1 cellular context compared by ENCODE assay signal in the genomic region with DNA sequence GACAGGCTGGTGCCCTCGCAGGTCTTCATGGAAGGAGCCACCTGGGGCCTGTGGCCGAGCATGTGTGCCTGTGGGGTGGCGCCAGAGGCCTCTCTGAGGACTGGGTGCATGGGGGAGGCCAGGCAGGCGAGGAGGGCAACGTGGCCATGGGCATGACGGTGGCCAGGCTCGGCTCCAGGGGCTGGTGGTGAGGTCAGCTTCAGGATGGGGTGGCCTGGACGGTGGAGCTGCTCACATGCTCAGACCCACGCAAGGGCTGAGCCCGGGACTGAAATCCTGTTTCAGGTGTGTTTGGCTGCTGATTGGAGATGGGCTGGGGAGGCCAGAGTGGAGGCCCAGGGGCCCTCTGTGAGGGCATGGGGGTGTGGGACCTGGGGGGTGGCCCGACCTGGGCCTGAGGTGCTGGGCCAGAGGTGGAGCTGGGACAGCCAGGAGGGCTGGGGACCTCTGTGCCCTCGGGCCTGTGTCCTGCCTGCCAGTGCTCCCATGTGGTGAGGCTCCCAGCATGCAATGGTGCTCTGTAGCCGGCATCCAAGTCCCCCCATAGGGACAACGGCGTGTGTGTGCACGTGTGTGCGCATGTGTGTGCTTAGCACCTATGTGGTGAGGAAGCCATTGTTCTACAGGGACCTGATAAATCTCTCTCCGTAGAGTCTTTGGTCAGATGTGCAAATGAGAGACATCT.
TF ChIP-seq lines count a peak whose summit lies in the region.

No MANE protein-coding gene starts in this region.

TF ChIP-seq in SK-N-SH, 30 proteins besides CTCF, POLR2A, EP300 and RAD21 (continued from another document):
- no peak for TF ChIP-seq REST (IDR thresholded peaks at IDR 0.05; ENCODE audit: low read depth, low read length)
- TF ChIP-seq, protein P1, sequence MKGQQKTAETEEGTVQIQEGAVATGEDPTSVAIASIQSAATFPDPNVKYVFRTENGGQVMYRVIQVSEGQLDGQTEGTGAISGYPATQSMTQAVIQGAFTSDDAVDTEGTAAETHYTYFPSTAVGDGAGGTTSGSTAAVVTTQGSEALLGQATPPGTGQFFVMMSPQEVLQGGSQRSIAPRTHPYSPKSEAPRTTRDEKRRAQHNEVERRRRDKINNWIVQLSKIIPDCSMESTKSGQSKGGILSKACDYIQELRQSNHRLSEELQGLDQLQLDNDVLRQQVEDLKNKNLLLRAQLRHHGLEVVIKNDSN (IDR thresholded peaks at IDR 0.05; ENCODE audit: borderline replicate concordance, low read depth), result no peak
- no peak for TF ChIP-seq GATA2 (CRISPR knock-in tag; IDR thresholded peaks at IDR 0.05)
- no peak for TF ChIP-seq JUND (IDR thresholded peaks at IDR 0.05)
- TF ChIP-seq YY1 (IDR thresholded peaks at IDR 0.05; ENCODE audit: low read depth), result no peak
- TF ChIP-seq, protein P2, sequence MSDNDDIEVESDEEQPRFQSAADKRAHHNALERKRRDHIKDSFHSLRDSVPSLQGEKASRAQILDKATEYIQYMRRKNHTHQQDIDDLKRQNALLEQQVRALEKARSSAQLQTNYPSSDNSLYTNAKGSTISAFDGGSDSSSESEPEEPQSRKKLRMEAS (IDR thresholded peaks at IDR 0.05; ENCODE audit: low read depth), result no peak
- TF ChIP-seq CHD2 (IDR thresholded peaks at IDR 0.05; ENCODE audit: low read length, partially characterized antibody), result no peak
- no peak for TF ChIP-seq TAF1 (IDR thresholded peaks at IDR 0.05; ENCODE audit: borderline replicate concordance, low read depth, low read length)
TF ChIP-seq in SK-N-SH: peak in this region for 0.
